Comparison of ENCODE assay signal across 8 cellular contexts in the genomic region with DNA sequence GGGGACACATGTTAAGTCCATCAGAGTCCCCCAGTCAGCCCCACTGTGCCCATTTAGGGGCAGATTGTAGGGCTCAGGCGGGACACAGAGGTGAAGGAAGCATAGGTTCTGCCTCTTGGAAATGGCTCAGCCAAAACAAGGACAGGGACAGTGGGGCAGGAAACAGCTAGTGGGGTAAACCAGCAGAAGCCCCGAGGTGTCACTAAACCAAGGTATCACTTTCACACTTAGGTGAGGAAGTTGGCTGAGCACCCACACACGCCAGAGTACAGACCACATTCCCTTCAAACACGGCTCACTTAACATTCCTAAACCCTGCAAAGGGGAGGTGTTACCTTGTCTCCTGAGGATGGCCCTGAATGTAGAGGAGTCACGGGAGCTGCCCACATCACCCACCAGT. TPM values are rescaled to one million over a fixed set of nuclear protein-coding genes. Genes with fewer than 3 reads are reported as not detected.
A peak's percentile ranks its signal among the peaks of the same experiment; 100 is the strongest.
DNase-seq lines count a peak whose midpoint lies in the region; ATAC-seq, FAIRE-seq and TF ChIP-seq lines count a peak whose summit lies in the region.
"Not testable (repeated sequence)": the region's sequence is repeated elsewhere in the genome, so short reads cannot be mapped to it uniquely, and the experiment has no call there.

No MANE protein-coding gene starts in this region.

- H3K27me3 Mint-ChIP-seq in activated naive CD8-positive, alpha-beta T cell treated with anti-CD3 and anti-CD28 coated beads, Interleukin-2, amount 50 U/mL, for 24 hours; stimulated activated naive B cell treated with anti-CD40 and anti-IgM and Interleukin-4, amounts not matched to agents 10 μg/mL and 1 μg/mL and 100 μg/mL, for 72 hours: not testable (repeated sequence)

- not testable (repeated sequence) for TF ChIP-seq POLR2A in GM12891 (IDR thresholded peaks at IDR 0.05; ENCODE audit: low read depth, low read length)

- ATAC-seq in GM18909 (IDR thresholded peaks at IDR 0.05; ENCODE audit: poor library complexity, unreplicated experiment) (peak; percentile 61), GM19452 (IDR thresholded peaks at IDR 0.05; ENCODE audit: unreplicated experiment) (peak; percentile 86), GM21619 (IDR thresholded peaks at IDR 0.05; ENCODE audit: unreplicated experiment) (peak; percentile 85), HG02885 (IDR thresholded peaks at IDR 0.05; ENCODE audit: poor library complexity, unreplicated experiment) (peak; percentile 65), HG03432 (IDR thresholded peaks at IDR 0.05; ENCODE audit: unreplicated experiment) (peak; percentile 77)
- ATAC-seq in activated naive CD8-positive, alpha-beta T cell treated with anti-CD3 and anti-CD28 coated beads, Interleukin-2, amount 50 U/mL, for 24 hours: peak; percentile 54
- peak; percentile 52 for ATAC-seq in stimulated activated naive B cell treated with anti-CD40 and anti-IgM and Interleukin-4, amounts not matched to agents 10 μg/mL and 1 μg/mL and 100 μg/mL, for 72 hours (replicated peaks)

- not testable (repeated sequence) for DNase-seq in GM12891 (ENCODE audit: insufficient read length, low spot score); activated naive CD8-positive, alpha-beta T cell treated with anti-CD3 and anti-CD28 coated beads, Interleukin-2, amount 50 U/mL, for 24 hours; stimulated activated naive B cell treated with anti-CD40 and anti-IgM and Interleukin-4, amounts not matched to agents 10 μg/mL and 1 μg/mL and 100 μg/mL, for 72 hours

- peak; percentile 94 for FAIRE-seq in GM12891 (lab: Jason Lieb, UNC)

- not testable (repeated sequence) for H3K4me3 Mint-ChIP-seq in activated naive CD8-positive, alpha-beta T cell treated with anti-CD3 and anti-CD28 coated beads, Interleukin-2, amount 50 U/mL, for 24 hours; stimulated activated naive B cell treated with anti-CD40 and anti-IgM and Interleukin-4, amounts not matched to agents 10 μg/mL and 1 μg/mL and 100 μg/mL, for 72 hours

- not testable (repeated sequence) for H3K9me3 Mint-ChIP-seq in activated naive CD8-positive, alpha-beta T cell treated with anti-CD3 and anti-CD28 coated beads, Interleukin-2, amount 50 U/mL, for 24 hours; stimulated activated naive B cell treated with anti-CD40 and anti-IgM and Interleukin-4, amounts not matched to agents 10 μg/mL and 1 μg/mL and 100 μg/mL, for 72 hours

- H3K4me1 Mint-ChIP-seq in activated naive CD8-positive, alpha-beta T cell treated with anti-CD3 and anti-CD28 coated beads, Interleukin-2, amount 50 U/mL, for 24 hours; stimulated activated naive B cell treated with anti-CD40 and anti-IgM and Interleukin-4, amounts not matched to agents 10 μg/mL and 1 μg/mL and 100 μg/mL, for 72 hours: not testable (repeated sequence)

- not testable (repeated sequence) for H3K36me3 Mint-ChIP-seq in activated naive CD8-positive, alpha-beta T cell treated with anti-CD3 and anti-CD28 coated beads, Interleukin-2, amount 50 U/mL, for 24 hours (ENCODE audit: low read depth); stimulated activated naive B cell treated with anti-CD40 and anti-IgM and Interleukin-4, amounts not matched to agents 10 μg/mL and 1 μg/mL and 100 μg/mL, for 72 hours

- not testable (repeated sequence) for H3K27ac Mint-ChIP-seq in activated naive CD8-positive, alpha-beta T cell treated with anti-CD3 and anti-CD28 coated beads, Interleukin-2, amount 50 U/mL, for 24 hours; stimulated activated naive B cell treated with anti-CD40 and anti-IgM and Interleukin-4, amounts not matched to agents 10 μg/mL and 1 μg/mL and 100 μg/mL, for 72 hours

RNA-seq across cellular contexts. Expression of gene NUTM2F, which starts 12.2 kb away (rescaled TPM):
- polyA plus RNA-seq in GM12891 (2012; ENCODE audit: low read depth, missing spikeins): not detected

RNA-seq across cellular contexts. Expression of gene ZNF169, which starts 57.1 kb away (rescaled TPM):
- 3.1 TPM for polyA plus RNA-seq in GM12891 (2012; ENCODE audit: low read depth, missing spikeins)
